In the genomic region with DNA sequence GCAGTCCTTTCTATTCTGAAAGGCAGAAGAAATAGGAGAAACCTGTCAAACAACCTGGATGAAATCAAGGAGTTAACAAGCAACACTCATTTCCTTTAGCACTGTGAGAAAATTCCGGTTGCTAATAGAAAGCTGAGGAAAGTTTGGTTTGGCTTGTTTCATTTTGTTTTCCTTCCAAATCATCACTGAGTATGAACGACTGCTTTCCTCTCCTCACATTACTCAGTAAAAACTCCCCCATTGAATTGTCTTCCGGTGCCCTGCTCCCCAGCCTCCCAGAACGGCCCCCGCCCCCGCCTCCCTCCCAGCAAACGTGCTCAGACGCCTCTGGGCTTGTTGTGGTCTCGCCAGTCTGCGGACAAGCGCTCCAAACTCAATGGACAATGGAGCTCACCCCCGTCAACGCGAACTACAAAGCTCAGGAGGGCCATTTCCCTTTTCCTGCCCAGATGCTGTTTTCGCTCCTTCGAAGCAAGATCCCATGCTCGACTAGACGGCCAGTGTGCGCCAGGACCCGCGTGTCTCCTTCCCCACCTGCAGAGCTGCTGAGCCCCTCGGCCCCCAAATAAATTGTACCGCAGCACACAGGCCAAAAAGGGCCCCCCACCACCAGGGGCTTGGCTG, we compare ENCODE assay signal across 8 cellular contexts. TPM values are rescaled to one million over a fixed set of nuclear protein-coding genes. Genes with fewer than 3 reads are reported as not detected.
A peak's percentile ranks its signal among the peaks of the same experiment; 100 is the strongest.
DNase-seq lines count a peak whose midpoint lies in the region; ATAC-seq and TF ChIP-seq lines count a peak whose summit lies in the region.

No MANE protein-coding gene starts in this region.

- peaks cover 10 to 47% of the 10 kb centered on the region in 2 donors for H3K4me1 ChIP-seq in left lung

- H3K27me3 ChIP-seq in left lung, result no peaks in the 10 kb centered on the region

- peak; percentile 72 for DNase-seq in NK-92 treated with Interleukin-12 subunit alpha and Interleukin-12 subunit beta, amount 100 ng/mL, for 24 hours (lab: John Stamatoyannopoulos, UW)
- DNase-seq in NK-92 (lab: John Stamatoyannopoulos, UW; ENCODE audit: unreplicated experiment), result no peak
- peak; percentile 23 for DNase-seq in NCI-H345 treated with DMSO at 0.1 percent for 48 hours (lab: John Stamatoyannopoulos, UW; ENCODE audit: unreplicated experiment)
- DNase-seq in activated CD4-positive, alpha-beta T cell treated with anti-CD3 and anti-CD28 coated beads, Interleukin-2, amount 50 U/mL, for 4 hours, result peak; percentile 55 to 59
- DNase-seq in dermis microvascular lymphatic vessel endothelial cell (ENCODE audit: low read depth in 2 of 2), result peak; percentile 47 to 95
- peak; percentile 77 to 85 for DNase-seq in left lung
- peak; percentile 71 for DNase-seq in stimulated activated CD4-positive, alpha-beta T cell treated with anti-CD3 and anti-CD28 coated beads, Interleukin-4, amount 100 ng/mL, for 24 hours

- peak overlapping the region; percentile 91 to 95 for H3K27ac ChIP-seq in left lung

- no peaks in the 10 kb centered on the region for H3K36me3 ChIP-seq in left lung

- no peaks in the 10 kb centered on the region for H3K9me3 ChIP-seq in left lung

- intact Hi-C loops in left lung (cut with DNase I), result no loop called here

- TF ChIP-seq CTCF in left lung (IDR thresholded peaks at IDR 0.05), result no peak

- ATAC-seq in HG02981 (IDR thresholded peaks at IDR 0.05; ENCODE audit: unreplicated experiment) (peak; percentile 34), left lung (peak; percentile 71)

- peak overlapping the region; percentile 93 to 95 for H3K4me3 ChIP-seq in left lung

RNA-seq across cellular contexts. Expression of a gene that starts 0.7 kb away (rescaled TPM):
- total RNA-seq in dermis microvascular lymphatic vessel endothelial cell, result 35.7 and 38.9 TPM in 2 replicates
- total RNA-seq in left lung, result 10 to 100 TPM; 29.5 to 30.9 TPM

RNA-seq across cellular contexts. Expression of a gene that starts 11.9 kb away (rescaled TPM):
- total RNA-seq in dermis microvascular lymphatic vessel endothelial cell (1.5 and 1.9 TPM in 2 replicates), left lung (10 to 100 TPM; 36.9 to 45.7 TPM)

Comparison
In these comparisons a context has a peak if more than half of its experiments do, and no peak if none do; other contexts are left out.
1. RNA of a gene that starts 11.9 kb away (total RNA-seq): 36.9 to 45.7 TPM in left lung; 1.5 to 1.9 TPM in dermis microvascular lymphatic vessel endothelial cell; every median in the first group is over 10 times any median in the second.